In the genomic region with DNA sequence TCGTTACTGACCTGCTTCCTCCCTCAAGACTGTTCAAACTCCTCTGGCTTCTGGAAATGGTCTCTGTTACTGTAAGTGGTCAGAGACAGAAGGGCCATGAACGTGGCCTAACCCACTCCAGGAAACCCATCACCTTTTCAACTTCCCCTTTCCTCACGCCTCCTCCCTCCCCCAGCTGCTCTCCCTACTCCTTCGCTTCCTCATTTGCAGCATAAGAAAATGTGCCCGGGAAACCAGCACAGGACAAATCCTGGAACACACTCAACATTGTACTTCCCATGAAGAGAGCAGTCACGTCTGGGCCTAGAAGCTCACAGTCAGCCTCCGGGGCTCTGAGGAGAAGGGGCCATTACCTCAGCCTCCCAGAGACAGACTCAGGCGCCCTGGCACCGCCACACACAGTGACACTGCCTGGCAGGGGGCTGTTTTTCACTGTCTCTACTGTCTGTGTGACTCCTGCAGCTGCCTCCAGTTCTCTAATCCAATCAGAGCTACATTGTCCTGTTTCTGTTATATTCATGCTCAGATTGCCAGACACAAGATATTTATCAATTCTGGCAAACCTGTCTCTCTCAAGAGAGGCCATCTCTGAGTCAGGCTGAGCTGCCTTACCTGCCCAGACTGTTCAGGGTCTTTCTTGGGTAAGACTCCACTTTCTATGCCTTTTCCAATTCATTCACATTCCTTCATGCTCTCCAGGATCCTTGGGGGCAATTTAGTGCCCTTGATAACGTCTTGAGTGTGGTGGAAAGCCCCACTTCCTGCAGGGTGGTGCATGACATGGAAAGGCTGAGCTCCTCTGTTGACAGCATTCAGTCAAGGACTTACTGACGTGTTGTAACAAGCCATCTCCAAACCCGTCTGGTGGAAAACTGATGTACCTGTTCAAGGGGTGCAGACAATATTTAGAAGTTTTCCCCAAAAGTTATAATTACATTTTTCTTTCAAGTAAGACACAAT, we compare ENCODE assay signal across 9 cellular contexts.
DNase-seq lines count a peak whose midpoint lies in the region; ATAC-seq and TF ChIP-seq lines count a peak whose summit lies in the region.
"Had no signal": no experiment of that assay in that cellular context is flagged by ENCODE, and none has a peak within 500 bp of the region (broad histone marks: within the 10 kb centered on the region; RNA-seq: fewer than 3 reads in every experiment).

No MANE protein-coding gene starts in this region.

- H3K9me3 ChIP-seq in colonic mucosa (no peaks in the 10 kb centered on the region), muscle layer of duodenum (ENCODE audit: control insufficient read depth in 1 of 2, low read length in 2 of 2) (no peaks in the 10 kb centered on the region)

- H3K9ac ChIP-seq in colonic mucosa (ENCODE audit: low read depth in 2 of 2, low read length in 2 of 2), result no peak overlapping the region

- no peaks in the 10 kb centered on the region for H3K4me1 ChIP-seq in colonic mucosa
- H3K4me1 ChIP-seq in muscle layer of duodenum (ENCODE audit: control insufficient read depth in 1 of 2, insufficient read depth in 2 of 2, low read length in 2 of 2), result no peaks in the 10 kb centered on the region

- no peak for ATAC-seq in HG03159 (IDR thresholded peaks at IDR 0.05; ENCODE audit: unreplicated experiment)
- ATAC-seq in HG02840 (IDR thresholded peaks at IDR 0.05; ENCODE audit: low FRiP score, unreplicated experiment), result no peak
- ATAC-seq: activated CD8-positive, alpha-beta T cell treated with anti-CD3 and anti-CD28 coated beads for 36 hours had no signal

- H3K36me3 ChIP-seq in colonic mucosa (no peaks in the 10 kb centered on the region), muscle layer of duodenum (ENCODE audit: control insufficient read depth in 1 of 2, insufficient read depth in 2 of 2, low read length in 2 of 2) (no peaks in the 10 kb centered on the region)

- no peaks in the 10 kb centered on the region for H3K27me3 ChIP-seq in HL-60 (ENCODE audit: insufficient read depth, poor library complexity, severe bottlenecking)
- H3K27me3 ChIP-seq in colonic mucosa, result no peaks in the 10 kb centered on the region
- H3K27me3 ChIP-seq in muscle layer of duodenum (ENCODE audit: low read depth, low read length), result no peaks in the 10 kb centered on the region

- peak; percentile 35 for DNase-seq in CMK (ENCODE audit: low read depth)
- peak; percentile 87 to 90 for DNase-seq in HL-60 (ENCODE audit: low read depth in 1 of 2, low spot score in 1 of 2)
- peak; percentile 27 for DNase-seq in colonic mucosa
- DNase-seq in DMS53 treated with DMSO at 0.1 percent for 48 hours (lab: John Stamatoyannopoulos, UW; ENCODE audit: unreplicated experiment), result no peak
- DNase-seq in activated CD4-positive, alpha-beta T cell treated with anti-CD3 and anti-CD28 coated beads, Interleukin-2, amount 50 U/mL, for 48 hours, result no peak
- DNase-seq: activated CD8-positive, alpha-beta T cell treated with anti-CD3 and anti-CD28 coated beads for 36 hours had no signal

- TF ChIP-seq CTCF in HL-60 (IDR thresholded peaks at IDR 0.05; ENCODE audit: insufficient read depth, low read length) (no peak), colonic mucosa (IDR thresholded peaks at IDR 0.05) (no peak)

- intact Hi-C loops in colonic mucosa (cut with DNase I), result no loop called here

- peak overlapping the region; percentile 49 for H3K27ac ChIP-seq in HL-60 (replicated peaks)
- no peak overlapping the region for H3K27ac ChIP-seq in colonic mucosa
- H3K27ac ChIP-seq in muscle layer of duodenum (ENCODE audit: low read length), result peak overlapping the region; percentile 65

- H3K4me3 ChIP-seq in HL-60 (replicated peaks; ENCODE audit: insufficient read depth, low read length) (no peak overlapping the region), colonic mucosa (no peak overlapping the region), muscle layer of duodenum (ENCODE audit: low read depth in 1 of 2, low read length in 2 of 2) (no peak overlapping the region)

Comparison
In these comparisons a context has a peak if more than half of its experiments do, and no peak if none do; other contexts are left out.
1. DNase-seq: peak in CMK (single experiment), HL-60 (2 of 2) and colonic mucosa (single experiment); none in DMS53 treated with DMSO at 0.1 percent for 48 hours (single experiment) and activated CD4-positive, alpha-beta T cell treated with anti-CD3 and anti-CD28 coated beads, Interleukin-2, amount 50 U/mL, for 48 hours (0 of 2).